In genomic region chr7:113267271-113267670, GRCh38 we compare ENCODE assay signal across 14 cellular contexts.
A peak's percentile ranks its signal among the peaks of the same experiment; 100 is the strongest.
DNase-seq lines count a peak whose midpoint lies in the region; ATAC-seq and TF ChIP-seq lines count a peak whose summit lies in the region.
"Had no signal": no experiment of that assay in that cellular context is flagged by ENCODE, and none has a peak within 500 bp of the region (broad histone marks: within the 10 kb centered on the region; RNA-seq: fewer than 3 reads in every experiment).

No MANE protein-coding gene starts in this region.

- H3K4me1 Mint-ChIP-seq in natural killer cell treated with Interleukin-12 subunit alpha and Interleukin-12 subunit beta and Interleukin-15 and Interleukin-18, amount 100 ng/mL, for 72 hours (ENCODE audit: low read depth in 2 of 2): no peaks in the 10 kb centered on the region
- H3K4me1 Mint-ChIP-seq: activated naive CD4-positive, alpha-beta T cell treated with anti-CD3 and anti-CD28 coated beads, Interleukin-2, amount 10 ng/mL, durations not matched to agents 7 days and 5 days had no signal

- no peak for TF ChIP-seq CTCF in GM20000 (IDR thresholded peaks at IDR 0.05; ENCODE audit: extremely low read depth, missing control alignments)

- no peaks in the 10 kb centered on the region for H3K27me3 Mint-ChIP-seq in natural killer cell treated with Interleukin-12 subunit alpha and Interleukin-12 subunit beta and Interleukin-15 and Interleukin-18, amount 100 ng/mL, for 72 hours
- H3K27me3 Mint-ChIP-seq: activated naive CD4-positive, alpha-beta T cell treated with anti-CD3 and anti-CD28 coated beads, Interleukin-2, amount 10 ng/mL, durations not matched to agents 7 days and 5 days had no signal

- DNase-seq in A172 (ENCODE audit: low spot score): peak; percentile 37
- peak; percentile 17 for DNase-seq in T1000 (lab: John Stamatoyannopoulos, UW)
- no peak for DNase-seq in dermis blood vessel endothelial cell
- no peak for DNase-seq in NCI-H1694 treated with DMSO at 0.1 percent for 48 hours (lab: John Stamatoyannopoulos, UW)
- DNase-seq in natural killer cell treated with Interleukin-12 subunit alpha and Interleukin-12 subunit beta and Interleukin-15 and Interleukin-18, amount 100 ng/mL, for 72 hours (ENCODE audit: low spot score): no peak
- no peak for DNase-seq in GM20000 (ENCODE audit: low spot score)
- DNase-seq: activated naive CD4-positive, alpha-beta T cell treated with anti-CD3 and anti-CD28 coated beads, Interleukin-2, amount 10 ng/mL, durations not matched to agents 7 days and 5 days; Caco-2; caudate nucleus; NCI-H1694; NCI-H526 treated with DMSO at 0.1 percent for 48 hours; spleen had no signal

- ATAC-seq in GM19351 (IDR thresholded peaks at IDR 0.05; ENCODE audit: unreplicated experiment) (peak; percentile 85), HG03039 (IDR thresholded peaks at IDR 0.05; ENCODE audit: unreplicated experiment) (peak; percentile 85)
- ATAC-seq in natural killer cell treated with Interleukin-12 subunit alpha and Interleukin-12 subunit beta and Interleukin-15 and Interleukin-18, amount 100 ng/mL, for 72 hours: no peak

- H3K27ac Mint-ChIP-seq in natural killer cell treated with Interleukin-12 subunit alpha and Interleukin-12 subunit beta and Interleukin-15 and Interleukin-18, amount 100 ng/mL, for 72 hours: no peak overlapping the region
- H3K27ac Mint-ChIP-seq: activated naive CD4-positive, alpha-beta T cell treated with anti-CD3 and anti-CD28 coated beads, Interleukin-2, amount 10 ng/mL, durations not matched to agents 7 days and 5 days had no signal

- H3K9me3 Mint-ChIP-seq in natural killer cell treated with Interleukin-12 subunit alpha and Interleukin-12 subunit beta and Interleukin-15 and Interleukin-18, amount 100 ng/mL, for 72 hours: peaks cover 11% of the 10 kb centered on the region

- H3K4me3 Mint-ChIP-seq in natural killer cell treated with Interleukin-12 subunit alpha and Interleukin-12 subunit beta and Interleukin-15 and Interleukin-18, amount 100 ng/mL, for 72 hours: no peak overlapping the region
- H3K4me3 Mint-ChIP-seq: activated naive CD4-positive, alpha-beta T cell treated with anti-CD3 and anti-CD28 coated beads, Interleukin-2, amount 10 ng/mL, durations not matched to agents 7 days and 5 days had no signal

- peaks cover 4% of the 10 kb centered on the region for H3K36me3 Mint-ChIP-seq in natural killer cell treated with Interleukin-12 subunit alpha and Interleukin-12 subunit beta and Interleukin-15 and Interleukin-18, amount 100 ng/mL, for 72 hours
- H3K36me3 Mint-ChIP-seq: activated naive CD4-positive, alpha-beta T cell treated with anti-CD3 and anti-CD28 coated beads, Interleukin-2, amount 10 ng/mL, durations not matched to agents 7 days and 5 days had no signal

Comparison
In these comparisons a context has a peak if more than half of its experiments do, and no peak if none do; other contexts are left out.
1. DNase-seq: peak in A172 (single experiment) and T1000 (single experiment); none in dermis blood vessel endothelial cell (single experiment), NCI-H1694 treated with DMSO at 0.1 percent for 48 hours (single experiment), natural killer cell treated with Interleukin-12 subunit alpha and Interleukin-12 subunit beta and Interleukin-15 and Interleukin-18, amount 100 ng/mL, for 72 hours (single experiment) and GM20000 (single experiment).
2. ATAC-seq: peak in GM19351 (single experiment) and HG03039 (single experiment); none in natural killer cell treated with Interleukin-12 subunit alpha and Interleukin-12 subunit beta and Interleukin-15 and Interleukin-18, amount 100 ng/mL, for 72 hours (0 of 2).